ENCODE assay signal across 15 cellular contexts in genomic region chr7:156783864-156784263, GRCh38.
"Had no signal": no experiment of that assay in that cellular context is flagged by ENCODE, and none has a peak within 500 bp of the region (broad histone marks: within the 10 kb centered on the region; RNA-seq: fewer than 3 reads in every experiment).

No MANE protein-coding gene starts in this region.

- H3K27ac Mint-ChIP-seq: activated naive CD4-positive, alpha-beta T cell treated with anti-CD3 and anti-CD28 coated beads, Interleukin-2, amount 10 ng/mL, durations not matched to agents 7 days and 5 days; activated T-helper 17 cell treated with anti-CD3 and anti-CD28 coated beads, Interleukin-2, amount 50 U/mL, for 72 hours; brain had no signal

- H3K9me3 ChIP-seq: psoas muscle, right lobe of liver, spleen, tibial artery had no signal

- ATAC-seq: activated CD4-positive, CD25-positive, alpha-beta regulatory T cell treated with anti-CD3 and anti-CD28 coated beads, Interleukin-2, amount 50 U/mL, for 24 hours; activated T-helper 17 cell treated with anti-CD3 and anti-CD28 coated beads, Interleukin-2, amount 50 U/mL, for 72 hours; left lobe of liver; psoas muscle; right lobe of liver had no signal

- H3K4me3 ChIP-seq: psoas muscle, right lobe of liver, spleen, tibial artery had no signal

- H3K36me3 ChIP-seq: tibial artery had no signal

- H3K27me3 Mint-ChIP-seq: activated naive CD4-positive, alpha-beta T cell treated with anti-CD3 and anti-CD28 coated beads, Interleukin-2, amount 10 ng/mL, durations not matched to agents 7 days and 5 days; activated T-helper 17 cell treated with anti-CD3 and anti-CD28 coated beads, Interleukin-2, amount 50 U/mL, for 72 hours; brain had no signal

- H3K4me1 ChIP-seq: psoas muscle, right lobe of liver, tibial artery had no signal

- DNase-seq: activated CD4-positive, alpha-beta T cell treated with anti-CD3 and anti-CD28 coated beads, Interleukin-2, amount 50 U/mL, for 1 hour; activated naive CD4-positive, alpha-beta T cell treated with anti-CD3 and anti-CD28 coated beads, Interleukin-2, amount 10 ng/mL, durations not matched to agents 7 days and 5 days; amniotic stem cell; dermis blood vessel endothelial cell; islet precursor cell; midbrain; psoas muscle; right lobe of liver; spleen; tibial artery had no signal

- H3K27ac ChIP-seq: psoas muscle, right lobe of liver, spleen, tibial artery had no signal

- H3K4me3 Mint-ChIP-seq: activated naive CD4-positive, alpha-beta T cell treated with anti-CD3 and anti-CD28 coated beads, Interleukin-2, amount 10 ng/mL, durations not matched to agents 7 days and 5 days; activated T-helper 17 cell treated with anti-CD3 and anti-CD28 coated beads, Interleukin-2, amount 50 U/mL, for 72 hours; brain; neural crest cell had no signal

- H3K9me3 Mint-ChIP-seq: activated naive CD4-positive, alpha-beta T cell treated with anti-CD3 and anti-CD28 coated beads, Interleukin-2, amount 10 ng/mL, durations not matched to agents 7 days and 5 days; activated T-helper 17 cell treated with anti-CD3 and anti-CD28 coated beads, Interleukin-2, amount 50 U/mL, for 72 hours; brain; neural crest cell had no signal

- H3K27me3 ChIP-seq: right lobe of liver, spleen, tibial artery had no signal
